Comparison of ENCODE assay signal across 31 cellular contexts in the genomic region with DNA sequence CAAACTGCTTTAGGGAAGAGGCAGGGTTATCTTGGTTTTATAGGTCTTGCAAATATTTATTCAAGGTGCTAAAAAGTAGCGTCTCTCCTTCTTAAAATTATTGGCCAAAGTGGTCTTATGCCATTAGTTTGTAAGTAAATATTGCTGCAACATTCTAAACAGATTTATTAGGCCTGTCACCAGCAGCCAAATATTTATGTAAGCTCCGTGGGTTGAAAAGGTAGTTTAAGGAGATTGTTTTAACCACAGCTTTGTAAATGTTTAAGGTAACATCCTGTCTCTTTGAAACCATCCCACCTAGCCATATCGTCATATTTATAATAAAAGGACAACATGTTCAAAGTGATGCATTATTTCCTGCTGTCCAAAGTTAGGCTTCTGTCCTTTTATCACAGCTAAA.
"Had no signal": no experiment of that assay in that cellular context is flagged by ENCODE, and none has a peak within 500 bp of the region (broad histone marks: within the 10 kb centered on the region; RNA-seq: fewer than 3 reads in every experiment).

No MANE protein-coding gene starts in this region.

- ATAC-seq: activated CD8-positive, alpha-beta T cell treated with anti-CD3 and anti-CD28 coated beads for 36 hours; activated naive CD4-positive, alpha-beta T cell treated with anti-CD3 and anti-CD28 coated beads, Interleukin-2, amount 50 U/mL, for 72 hours; activated T-cell treated with anti-CD3 and anti-CD28 coated beads, Interleukin-2, amount 50 U/mL, for 4 hours; activated T-cell treated with anti-CD3 and anti-CD28 coated beads, Interleukin-2, amount 50 U/mL, for 72 hours; activated T-helper 17 cell treated with anti-CD3 and anti-CD28 coated beads, Interleukin-2, amount 50 U/mL, for 72 hours had no signal

- DNase-seq: activated B cell treated with CpG ODN at 0.5 μM for 24 hours; activated CD4-positive, alpha-beta memory T cell treated with anti-CD3 and anti-CD28 coated beads for 36 hours; activated CD4-positive, alpha-beta T cell treated with anti-CD3 and anti-CD28 coated beads for 4 hours; activated CD4-positive, alpha-beta T cell treated with anti-CD3 and anti-CD28 coated beads, Interleukin-2, amount 10 ng/mL, durations not matched to agents 24 days and 14 days; activated CD4-positive, alpha-beta T cell treated with anti-CD3 and anti-CD28 coated beads, Interleukin-2, amount 50 U/mL, for 1 hour; activated CD4-positive, alpha-beta T cell treated with anti-CD3 and anti-CD28 coated beads, Interleukin-2, amount 50 U/mL, for 4 hours; activated CD4-positive, CD25-positive, alpha-beta regulatory T cell treated with anti-CD3 and anti-CD28 coated beads, Interleukin-2, amount 50 U/mL, for 72 hours; activated CD8-positive, alpha-beta memory T cell treated with anti-CD3 and anti-CD28 coated beads, Interleukin-2, amount 50 U/mL, for 4 hours; activated CD8-positive, alpha-beta T cell treated with anti-CD3 and anti-CD28 coated beads for 36 hours; activated effector memory CD4-positive, alpha-beta T cell treated with anti-CD3 and anti-CD28 coated beads, Interleukin-2, amount 50 U/mL, for 16 hours; activated gamma-delta T cell treated with Interleukin-2 at 50 U/mL for 16 hours; activated naive CD4-positive, alpha-beta T cell; activated naive CD4-positive, alpha-beta T cell treated with anti-CD3 and anti-CD28 coated beads for 36 hours; activated naive CD4-positive, alpha-beta T cell treated with anti-CD3 and anti-CD28 coated beads, Interleukin-2, amount 50 U/mL, for 16 hours; activated naive CD8-positive, alpha-beta T cell treated with anti-CD3 and anti-CD28 coated beads for 36 hours; activated T-cell treated with anti-CD3 and anti-CD28 coated beads for 4 hours; activated T-cell treated with anti-CD3 and anti-CD28 coated beads, Interleukin-2, amount 50 U/mL, for 1 hour; activated T-cell treated with anti-CD3 and anti-CD28 coated beads, Interleukin-2, amount 50 U/mL, for 4 hours; activated T-cell treated with anti-CD3 and anti-CD28 coated beads, Interleukin-2, amount 50 U/mL, for 72 hours; adrenal gland; amygdala; anterior cingulate cortex; caudate nucleus; cerebellar nuclear complex; T-helper 1 cell; T-helper 2 cell; T-helper 9 cell had no signal

- H3K4me3 ChIP-seq: adrenal gland, ascending aorta, cardiac muscle cell had no signal

- H3K27ac ChIP-seq: adrenal gland, ascending aorta, cardiac muscle cell had no signal
